In genomic region chr1:32014199-32014936, GRCh38 we compare ENCODE assay signal across 1 cellular context.
TF ChIP-seq lines count a peak whose summit lies in the region.

No MANE protein-coding gene starts in this region.

TF ChIP-seq in K562, 482 proteins besides CTCF, POLR2A, EP300 and RAD21 (continued from another document and continues in another):
- TF ChIP-seq PKNOX1 (IDR thresholded peaks at IDR 0.05) = peak; percentile 48; the same call in 1 of the 2 replicates
- peak; percentile 55 for TF ChIP-seq EGR1 (conservative IDR thresholded peaks at IDR 0.05)
- no peak for TF ChIP-seq SETDB1 (IDR thresholded peaks at IDR 0.05; ENCODE audit: low read length)
- peak; percentile 72; the same call in 1 of the 2 replicates for TF ChIP-seq ESRRA (IDR thresholded peaks at IDR 0.05; ENCODE audit: borderline replicate concordance, low read depth)
- TF ChIP-seq HDAC3 (IDR thresholded peaks at IDR 0.05; ENCODE audit: borderline replicate concordance, partially characterized antibody) = no peak
- no peak for TF ChIP-seq ZNF444 (CRISPR knock-in tag; IDR thresholded peaks at IDR 0.05)
- peak; percentile 77; the same call in 1 of the 2 replicates for TF ChIP-seq SMARCE1 (IDR thresholded peaks at IDR 0.05)
- TF ChIP-seq ZNF740 (CRISPR knock-in tag; IDR thresholded peaks at IDR 0.05) = peak; percentile 11; the same call in 1 of the 2 replicates
- no peak for TF ChIP-seq ZNF740 (tag; IDR thresholded peaks at IDR 0.05)
- TF ChIP-seq POLR2AphosphoS5 (IDR thresholded peaks at IDR 0.05; ENCODE audit: control insufficient read depth, insufficient read depth, low read depth, low read length) = no peak
- TF ChIP-seq PURB (CRISPR knock-in tag; IDR thresholded peaks at IDR 0.05; ENCODE audit: low read depth) = no peak
- no peak for TF ChIP-seq NR4A1 (CRISPR knock-in tag; IDR thresholded peaks at IDR 0.05)
- TF ChIP-seq NR4A1 (tag; IDR thresholded peaks at IDR 0.05) = peak; percentile 54; the same call in 1 of the 2 replicates
- TF ChIP-seq TEAD1 (CRISPR knock-in tag; IDR thresholded peaks at IDR 0.05) = 0 out of 4 replicates have a peak, but pooled peaks of 1 of the 2 experiments have one; percentile 29
- no peak for TF ChIP-seq TCF7L2 (IDR thresholded peaks at IDR 0.05; ENCODE audit: low read depth, low read length)
- TF ChIP-seq RFX5 (IDR thresholded peaks at IDR 0.05; ENCODE audit: low read depth, low read length) = no peak
- TF ChIP-seq RHOXF2B (CRISPR knock-in tag; conservative IDR thresholded peaks at IDR 0.05) = no peak
- peak; percentile 77 to 88; a peak in 3 of 4 replicates for TF ChIP-seq SIN3A (IDR thresholded peaks at IDR 0.05; ENCODE audit: borderline replicate concordance in 2 of 2, control insufficient read depth in 1 of 2, low read depth in 2 of 2, low read length in 2 of 2)
- peak; percentile 53 to 83 for TF ChIP-seq MAZ (CRISPR knock-in tag; conservative IDR thresholded peaks at IDR 0.05 in 1 of 2, IDR thresholded peaks at IDR 0.05 in 1 of 2)
- no peak for TF ChIP-seq ZNF778 (CRISPR knock-in tag; IDR thresholded peaks at IDR 0.05)
- no peak; the same call in 1 of the 2 replicates for TF ChIP-seq SIN3B (IDR thresholded peaks at IDR 0.05; ENCODE audit: low read depth)
- TF ChIP-seq SIRT6 (IDR thresholded peaks at IDR 0.05; ENCODE audit: low read depth, low read length) = no peak
- TF ChIP-seq ETS1 (conservative IDR thresholded peaks at IDR 0.05; ENCODE audit: control insufficient read depth, low read depth, low read length) = peak; percentile 31; the same call in 1 of the 2 replicates
- no peak for TF ChIP-seq ZFP36 (IDR thresholded peaks at IDR 0.05; ENCODE audit: low read depth, low read length, partially characterized antibody)
- TF ChIP-seq RBM22 (IDR thresholded peaks at IDR 0.05; ENCODE audit: low read depth, low read length, poor library complexity, severe bottlenecking) = peak; percentile 24
- TF ChIP-seq NR2C1 (IDR thresholded peaks at IDR 0.05) = no peak
- TF ChIP-seq NR2C1 (tag; IDR thresholded peaks at IDR 0.05) = no peak
- no peak for TF ChIP-seq HNRNPUL1 (IDR thresholded peaks at IDR 0.05; ENCODE audit: low read length)
- 0 out of 2 replicates have a peak, but pooled peaks have one; percentile 4 for TF ChIP-seq ARID2 (IDR thresholded peaks at IDR 0.05)
- peak; percentile 21; the same call in 1 of the 2 replicates for TF ChIP-seq SMARCA5 (IDR thresholded peaks at IDR 0.05)
- TF ChIP-seq SNAPC5 (CRISPR knock-in tag; IDR thresholded peaks at IDR 0.05) = no peak
- TF ChIP-seq NCOR1 (IDR thresholded peaks at IDR 0.05) = no peak
- TF ChIP-seq ZNF124 (CRISPR knock-in tag; IDR thresholded peaks at IDR 0.05) = 0 out of 2 replicates have a peak, but pooled peaks have one; percentile 38
- TF ChIP-seq ZBTB5 (IDR thresholded peaks at IDR 0.05) = no peak
- peak; percentile 18; the same call in 1 of the 2 replicates for TF ChIP-seq TEAD4 (IDR thresholded peaks at IDR 0.05; ENCODE audit: low read length)
- no peak for TF ChIP-seq TEAD4 (CRISPR knock-in tag; IDR thresholded peaks at IDR 0.05; ENCODE audit: borderline replicate concordance)
- peak in 1 of 2 experiments; percentile 36; a peak in 1 of 4 replicates for TF ChIP-seq KDM1A (IDR thresholded peaks at IDR 0.05)
- no peak for TF ChIP-seq POLR3A (IDR thresholded peaks at IDR 0.05; ENCODE audit: borderline replicate concordance, extremely low read depth, insufficient read depth, insufficient read length)
- no peak for TF ChIP-seq ZNF121 (CRISPR knock-in tag; conservative IDR thresholded peaks at IDR 0.05)
- TF ChIP-seq NFIC (IDR thresholded peaks at IDR 0.05) = no peak
- 0 out of 2 replicates have a peak, but pooled peaks have one; percentile 77 for TF ChIP-seq ZC3H4 (CRISPR knock-in tag; IDR thresholded peaks at IDR 0.05; ENCODE audit: borderline replicate concordance)
- no peak for TF ChIP-seq CREB3L1 (IDR thresholded peaks at IDR 0.05; ENCODE audit: borderline replicate concordance, low read depth)
- TF ChIP-seq RERE (CRISPR knock-in tag; IDR thresholded peaks at IDR 0.05; ENCODE audit: borderline replicate concordance) = no peak
- peak in 1 of 2 experiments; percentile 79; a peak in 2 of 4 replicates for TF ChIP-seq HDAC1 (IDR thresholded peaks at IDR 0.05)
- no peak for TF ChIP-seq JUND (IDR thresholded peaks at IDR 0.05; ENCODE audit: borderline replicate concordance, low read depth, low read length)
- TF ChIP-seq JUND (tag; IDR thresholded peaks at IDR 0.05; ENCODE audit: borderline replicate concordance, low read depth, low read length) = no peak
- TF ChIP-seq TSC22D4 (tag; IDR thresholded peaks at IDR 0.05) = 0 out of 2 replicates have a peak, but pooled peaks have one; percentile 27
- peak; percentile 67; the same call in 1 of the 2 replicates for TF ChIP-seq ZNF263 (CRISPR knock-in tag; IDR thresholded peaks at IDR 0.05; ENCODE audit: borderline replicate concordance)
- peak; percentile 41 for TF ChIP-seq MEIS2 (IDR thresholded peaks at IDR 0.05; ENCODE audit: partially characterized antibody)
- no peak for TF ChIP-seq U2AF2 (optimal IDR thresholded peaks at IDR 0.05; ENCODE audit: low read depth, low read length)
- no peak for TF ChIP-seq RAD51 (IDR thresholded peaks at IDR 0.05; ENCODE audit: borderline replicate concordance, low read depth)
- TF ChIP-seq MED1 (CRISPR knock-in tag; IDR thresholded peaks at IDR 0.05; ENCODE audit: borderline replicate concordance) = no peak
- peak; percentile 94 for TF ChIP-seq ZNF609 (CRISPR knock-in tag; IDR thresholded peaks at IDR 0.05; ENCODE audit: borderline replicate concordance)
- TF ChIP-seq MIER1 (IDR thresholded peaks at IDR 0.05; ENCODE audit: low read depth) = 0 out of 2 replicates have a peak, but pooled peaks have one; percentile 34
